11 cellular contexts compared by ENCODE assay signal in genomic region chr9:87859786-87860185, GRCh38. TPM values are rescaled to one million over a fixed set of nuclear protein-coding genes. Genes with fewer than 3 reads are reported as not detected.
"Had no signal": no experiment of that assay in that cellular context is flagged by ENCODE, and none has a peak within 500 bp of the region (broad histone marks: within the 10 kb centered on the region; RNA-seq: fewer than 3 reads in every experiment).

No MANE protein-coding gene starts in this region.

- H3K27ac ChIP-seq: GM23248 had no signal

- DNase-seq: GM23248, GOT3, H7, H9, HCEC 1CT, HFFc6 had no signal

- H3K9ac ChIP-seq: GM23248 had no signal

- H3K4me1 ChIP-seq: HAP-1 had no signal

- H3K4me3 Mint-ChIP-seq: GM23338, H9, HFFc6 had no signal

- H2AFZ ChIP-seq: GM23248, GM23338 had no signal

- H3K4me2 ChIP-seq: GM23338 had no signal

- H3K36me3 ChIP-seq: HAP-1 had no signal

- H3K4me3 ChIP-seq: GM23248, GM23338, HAP-1 had no signal

- ATAC-seq: GM23338, HCT116 had no signal

- H3K9me3 ChIP-seq: HAP-1 had no signal

- H3K27ac Mint-ChIP-seq: GM23338, H9, HFFc6 had no signal

RNA-seq across cellular contexts. Expression of gene SPATA31E1, which starts 22.9 kb away (rescaled TPM):
- total RNA-seq: GM23248, GM23338, H4, H7, HFFc6 had no signal
- polyA plus RNA-seq: GM23248 had no signal

RNA-seq across cellular contexts. Expression of gene SPATA31C1, which starts 58.0 kb away (rescaled TPM):
- total RNA-seq: GM23248, GM23338, H1, H4, HFFc6 had no signal
- polyA plus RNA-seq: GM23248, GM23338 had no signal
